Comparison of ENCODE assay signal across 23 cellular contexts in genomic region chr14:63361790-63362189, GRCh38. TPM values are rescaled to one million over a fixed set of nuclear protein-coding genes. Genes with fewer than 3 reads are reported as not detected.
DNase-seq lines count a peak whose midpoint lies in the region; ATAC-seq and TF ChIP-seq lines count a peak whose summit lies in the region.
"Had no signal": no experiment of that assay in that cellular context is flagged by ENCODE, and none has a peak within 500 bp of the region (broad histone marks: within the 10 kb centered on the region; RNA-seq: fewer than 3 reads in every experiment).

No MANE protein-coding gene starts in this region.

- no peak overlapping the region for H3K27ac ChIP-seq in mammary epithelial cell (ENCODE audit: insufficient read depth, low read depth, low read length)
- H3K27ac ChIP-seq: adrenal gland, esophagus muscularis mucosa, GM23248, thyroid gland had no signal

- peaks cover 12% of the 10 kb centered on the region for H3K9me3 Mint-ChIP-seq in activated naive CD4-positive, alpha-beta T cell treated with anti-CD3 and anti-CD28 coated beads for 36 hours

- H3K27me3 ChIP-seq in BE2C (no peaks in the 10 kb centered on the region), mammary epithelial cell (ENCODE audit: insufficient read depth, low read length) (no peaks in the 10 kb centered on the region)
- H3K27me3 ChIP-seq: adrenal gland, esophagus muscularis mucosa, thyroid gland had no signal

- BruUV-seq in mammary epithelial cell (replicated peaks; lab: Mats Ljungman, UMichigan) = no TSS peak

- CTCF ChIA-PET in activated naive CD4-positive, alpha-beta T cell treated with anti-CD3 and anti-CD28 coated beads for 36 hours (lab: Charles Lee) = interaction anchor here (1.3 kb wide), 1 partner anchor 10 kb away, joined by 4 read pairs; no protein-coding TSS in a partner anchor
- CTCF ChIA-PET in mammary epithelial cell (lab: Charles Lee; ENCODE audit: low non-redundant PET) = no interaction called here

- in situ Hi-C loops in mammary epithelial cell (cut with MboI; ENCODE audit: low sequenced_read_pairs in 2 of 2) = no loop called here

- no peaks in the 10 kb centered on the region for H3K79me2 ChIP-seq in mammary epithelial cell (ENCODE audit: insufficient read depth, low read length)

- ATAC-seq in GM19395 (IDR thresholded peaks at IDR 0.05; ENCODE audit: unreplicated experiment) (peak; percentile 50), HG03280 (IDR thresholded peaks at IDR 0.05; ENCODE audit: unreplicated experiment) (no peak)
- ATAC-seq: left ventricle myocardium superior had no signal

- no peak for DNase-seq in BE2C
- peak; percentile 13 for DNase-seq in NCI-H345 (lab: John Stamatoyannopoulos, UW)
- no peak for DNase-seq in epithelial cell of proximal tubule (ENCODE audit: low read depth)
- DNase-seq in posterior cingulate gyrus = no peak
- no peak for DNase-seq in activated naive CD4-positive, alpha-beta T cell treated with anti-CD3 and anti-CD28 coated beads for 36 hours
- DNase-seq in mammary epithelial cell = no peak
- DNase-seq: activated CD4-positive, alpha-beta T cell treated with anti-CD3 and anti-CD28 coated beads, Interleukin-2, amount 50 U/mL, for 1 hour; activated T-cell treated with anti-CD3 and anti-CD28 coated beads, Interleukin-2, amount 50 U/mL, for 48 hours; adrenal gland; DMS79; GM23248; hypothalamus; KBM-7; left ventricle myocardium superior; naive B cell; NCI-H2171 treated with DMSO at 0.1 percent for 48 hours; RPMI8226; stimulated activated CD8-positive, alpha-beta memory T cell treated with anti-CD3 and anti-CD28 coated beads, Interleukin-4, amount 100 ng/mL, for 48 hours; thyroid gland had no signal

- no peak overlapping the region for H3K4me3 ChIP-seq in BE2C (ENCODE audit: low read depth, low read length)
- H3K4me3 ChIP-seq in epithelial cell of proximal tubule (ENCODE audit: low read depth, low read length) = no peak overlapping the region
- no peak overlapping the region for H3K4me3 ChIP-seq in mammary epithelial cell (replicated peaks in 1 of 3; ENCODE audit: insufficient read depth in 1 of 3, low read depth in 2 of 3, low read length in 3 of 3)
- H3K4me3 ChIP-seq: adrenal gland, esophagus muscularis mucosa, GM23248, thyroid gland had no signal

- H3K4me1 ChIP-seq in BE2C = no peaks in the 10 kb centered on the region
- no peaks in the 10 kb centered on the region for H3K4me1 ChIP-seq in mammary epithelial cell (ENCODE audit: insufficient read depth, low read length)
- H3K4me1 ChIP-seq: adrenal gland, esophagus muscularis mucosa, thyroid gland had no signal

- dilution Hi-C loops in mammary epithelial cell (cut with HindIII; ENCODE audit: low sequenced_read_pairs) = loop anchor here (10.0 kb wide), 1 partner anchor 203 kb away; no protein-coding TSS in a partner anchor

- intact Hi-C loops in posterior cingulate gyrus (cut with DNase I) = no loop called here
- intact Hi-C loops in activated naive CD4-positive, alpha-beta T cell treated with anti-CD3 and anti-CD28 coated beads for 36 hours (cut with micrococcal nuclease) = no loop called here
- intact Hi-C loops in mammary epithelial cell (cut with micrococcal nuclease) = no loop called here

- no peak overlapping the region for H3K4me2 ChIP-seq in mammary epithelial cell (ENCODE audit: insufficient read depth, low read depth, low read length)

- H3K9me3 ChIP-seq in BE2C (no peaks in the 10 kb centered on the region), mammary epithelial cell (replicated peaks; ENCODE audit: insufficient read depth, low read length) (no peaks in the 10 kb centered on the region)
- H3K9me3 ChIP-seq: adrenal gland, esophagus muscularis mucosa, thyroid gland had no signal

- H3K9ac ChIP-seq in mammary epithelial cell (ENCODE audit: insufficient read depth, low read length) = no peak overlapping the region
- H3K9ac ChIP-seq: GM23248 had no signal

- H3K27me3 Mint-ChIP-seq in activated naive CD4-positive, alpha-beta T cell treated with anti-CD3 and anti-CD28 coated beads for 36 hours (ENCODE audit: low read depth) = peaks cover 5% of the 10 kb centered on the region

- H3K4me1 Mint-ChIP-seq in activated naive CD4-positive, alpha-beta T cell treated with anti-CD3 and anti-CD28 coated beads for 36 hours (ENCODE audit: low read depth) = no peaks in the 10 kb centered on the region

- TF ChIP-seq CTCF in BE2C (IDR thresholded peaks at IDR 0.05; ENCODE audit: low read depth, low read length) (peak; percentile 16; the same call in 1 of the 2 replicates), epithelial cell of proximal tubule (conservative IDR thresholded peaks at IDR 0.05; ENCODE audit: low read depth, low read length) (peak; percentile 11), mammary epithelial cell (conservative IDR thresholded peaks at IDR 0.05 in 1 of 2, IDR thresholded peaks at IDR 0.05 in 1 of 2; ENCODE audit: extremely low read depth in 1 of 2, insufficient read depth in 1 of 2, low read depth in 1 of 2, low read length in 2 of 2) (no peak)

- H4K20me1 ChIP-seq in mammary epithelial cell (ENCODE audit: insufficient read depth, low read length) = no peaks in the 10 kb centered on the region

- H3K4me3 Mint-ChIP-seq in activated naive CD4-positive, alpha-beta T cell treated with anti-CD3 and anti-CD28 coated beads for 36 hours = no peak overlapping the region
- H3K4me3 Mint-ChIP-seq: naive B cell had no signal

- no peak overlapping the region for H3K27ac Mint-ChIP-seq in activated naive CD4-positive, alpha-beta T cell treated with anti-CD3 and anti-CD28 coated beads for 36 hours
- H3K27ac Mint-ChIP-seq: naive B cell had no signal

- H3K36me3 Mint-ChIP-seq in activated naive CD4-positive, alpha-beta T cell treated with anti-CD3 and anti-CD28 coated beads for 36 hours (ENCODE audit: low read depth) = no peaks in the 10 kb centered on the region

- WGBS in mammary epithelial cell (ENCODE audit: low coverage, missing lambda C conversion rate) = 52% methylated on average over 4 of the region's 4 CpGs

- H2AFZ ChIP-seq in mammary epithelial cell (ENCODE audit: low read depth, low read length) = no peak overlapping the region
- H2AFZ ChIP-seq: GM23248 had no signal

- H3K36me3 ChIP-seq in BE2C = no peaks in the 10 kb centered on the region
- no peaks in the 10 kb centered on the region for H3K36me3 ChIP-seq in mammary epithelial cell (ENCODE audit: insufficient read depth, low read length)
- H3K36me3 ChIP-seq: adrenal gland, esophagus muscularis mucosa, thyroid gland had no signal

RNA-seq across cellular contexts. Expression of gene GPHB5, which starts 43.1 kb away (rescaled TPM):
- not detected for polyA plus RNA-seq in BE2C (2012; ENCODE audit: insufficient read depth, insufficient read length, low read depth)
- total RNA-seq in epithelial cell of proximal tubule (not detected in 2 replicates), mammary epithelial cell (not detected)
- not detected for total RNA-seq in activated naive CD4-positive, alpha-beta T cell treated with anti-CD3 and anti-CD28 coated beads for 36 hours
- polyA plus RNA-seq in mammary epithelial cell = not detected
- polyA minus RNA-seq in mammary epithelial cell = not detected
- total RNA-seq: adrenal gland; esophagus muscularis mucosa; GM23248; left ventricle myocardium superior; T-helper 2 cell treated with Interferon-gamma antibody and Interleukin-4, amounts not matched to agents 100 ng/mL and 5 ng/mL, for 36 hours; thyroid gland had no signal
- polyA plus RNA-seq: adrenal gland, GM23248 had no signal

Comparison
In these comparisons a context has a peak if more than half of its experiments do, and no peak if none do; other contexts are left out.
1. CTCF ChIP-seq: peak in BE2C (single experiment) and epithelial cell of proximal tubule (single experiment); none in mammary epithelial cell (0 of 2).